Comparison of ENCODE assay signal across 11 cellular contexts in the genomic region with DNA sequence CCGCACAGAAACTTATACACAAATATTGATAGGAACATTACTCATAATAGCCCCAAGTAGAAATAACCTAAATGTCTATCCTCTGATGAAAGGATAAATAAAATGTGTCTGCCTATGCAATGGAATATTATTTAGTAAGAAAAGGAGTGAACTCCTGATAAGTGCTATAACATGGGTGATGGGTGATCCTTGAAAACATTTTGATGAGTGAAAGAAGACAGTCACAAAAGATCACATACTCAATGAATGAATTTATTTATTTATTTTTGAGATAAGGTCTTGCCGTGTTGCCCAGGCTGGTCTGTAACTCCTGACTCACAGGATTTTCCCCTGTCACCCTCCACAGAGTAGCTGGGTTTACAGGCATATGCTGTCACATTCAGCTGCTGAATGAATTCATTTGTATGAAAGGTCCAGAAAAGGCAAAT. TPM values are rescaled to one million over a fixed set of nuclear protein-coding genes. Genes with fewer than 3 reads are reported as not detected.
DNase-seq lines count a peak whose midpoint lies in the region; ATAC-seq and TF ChIP-seq lines count a peak whose summit lies in the region.
"Had no signal": no experiment of that assay in that cellular context is flagged by ENCODE, and none has a peak within 500 bp of the region (broad histone marks: within the 10 kb centered on the region; RNA-seq: fewer than 3 reads in every experiment).

No MANE protein-coding gene starts in this region.

- intact Hi-C loops in activated CD4-positive, alpha-beta T cell treated with anti-CD3 and anti-CD28 coated beads, Interleukin-2, amount 10 ng/mL, durations not matched to agents 24 days and 14 days (cut with micrococcal nuclease), result loop anchor here (1.0 kb wide), 1 partner anchor 15 kb away; no protein-coding TSS in a partner anchor

- peaks cover 33% of the 10 kb centered on the region for H4K20me1 ChIP-seq in smooth muscle cell (ENCODE audit: low read depth)

- H3K4me3 Mint-ChIP-seq in activated CD4-positive, alpha-beta T cell treated with anti-CD3 and anti-CD28 coated beads, Interleukin-2, amount 10 ng/mL, durations not matched to agents 24 days and 14 days, result no peak overlapping the region
- H3K4me3 Mint-ChIP-seq: naive thymus-derived CD4-positive, alpha-beta T cell had no signal

- no peak for ATAC-seq in HG02884 (IDR thresholded peaks at IDR 0.05; ENCODE audit: unreplicated experiment)
- ATAC-seq: naive thymus-derived CD4-positive, alpha-beta T cell had no signal

- no peaks in the 10 kb centered on the region for H3K36me3 ChIP-seq in smooth muscle cell (ENCODE audit: low read depth)

- H3K27me3 ChIP-seq in smooth muscle cell (ENCODE audit: low read depth), result no peaks in the 10 kb centered on the region

- H3K36me3 Mint-ChIP-seq in activated CD4-positive, alpha-beta T cell treated with anti-CD3 and anti-CD28 coated beads, Interleukin-2, amount 10 ng/mL, durations not matched to agents 24 days and 14 days (ENCODE audit: low read depth), result peaks cover 21% of the 10 kb centered on the region

- H3F3A ChIP-seq in smooth muscle cell (ENCODE audit: low read depth), result peaks cover 33% of the 10 kb centered on the region

- H3K27ac ChIP-seq in smooth muscle cell (ENCODE audit: low read depth), result peak overlapping the region; percentile 99

- H3K4me1 Mint-ChIP-seq in activated CD4-positive, alpha-beta T cell treated with anti-CD3 and anti-CD28 coated beads, Interleukin-2, amount 10 ng/mL, durations not matched to agents 24 days and 14 days, result peaks cover 18% of the 10 kb centered on the region

- no peaks in the 10 kb centered on the region for H3K9me3 Mint-ChIP-seq in activated CD4-positive, alpha-beta T cell treated with anti-CD3 and anti-CD28 coated beads, Interleukin-2, amount 10 ng/mL, durations not matched to agents 24 days and 14 days
- H3K9me3 Mint-ChIP-seq: naive thymus-derived CD4-positive, alpha-beta T cell had no signal

- peak overlapping the region; percentile 93 for H3K9ac ChIP-seq in smooth muscle cell (ENCODE audit: low read depth)

- H3K4me2 ChIP-seq in smooth muscle cell, result peak overlapping the region; percentile 72

- no peaks in the 10 kb centered on the region for H3K27me3 Mint-ChIP-seq in activated CD4-positive, alpha-beta T cell treated with anti-CD3 and anti-CD28 coated beads, Interleukin-2, amount 10 ng/mL, durations not matched to agents 24 days and 14 days
- H3K27me3 Mint-ChIP-seq: naive thymus-derived CD4-positive, alpha-beta T cell had no signal

- H3K4me1 ChIP-seq in smooth muscle cell (ENCODE audit: low read depth), result peaks cover 44% of the 10 kb centered on the region

- peaks cover 66% of the 10 kb centered on the region for H3K79me2 ChIP-seq in smooth muscle cell (ENCODE audit: low read depth)

- H2AFZ ChIP-seq in smooth muscle cell (ENCODE audit: low read depth), result no peak overlapping the region

- no peak overlapping the region for H3K4me3 ChIP-seq in epithelial cell of esophagus (ENCODE audit: low read length)
- H3K4me3 ChIP-seq in smooth muscle cell, result no peak overlapping the region

- no peaks in the 10 kb centered on the region for H3K9me3 ChIP-seq in smooth muscle cell (replicated peaks; ENCODE audit: low read depth)

- DNase-seq in activated CD4-positive, alpha-beta T cell treated with anti-CD3 and anti-CD28 coated beads, Interleukin-2, amount 10 ng/mL, durations not matched to agents 24 days and 14 days, result no peak
- DNase-seq in activated CD4-positive, alpha-beta T cell treated with anti-CD3 and anti-CD28 coated beads, Interleukin-2, amount 50 U/mL, for 4 hours, result no peak
- DNase-seq in RPMI7951 (ENCODE audit: low read depth) (peak; percentile 50), epithelial cell of esophagus (ENCODE audit: low read depth) (peak; percentile 83), smooth muscle cell (lab: John Stamatoyannopoulos, UW; ENCODE audit: unreplicated experiment) (no peak), Ammon's horn (ENCODE audit: low spot score) (no peak), NCI-H524 treated with DMSO at 0.1 percent for 48 hours (lab: John Stamatoyannopoulos, UW) (no peak)
- DNase-seq: GDM1; naive thymus-derived CD4-positive, alpha-beta T cell; NCI-H345 had no signal

- peak overlapping the region; percentile 73 for H3K27ac Mint-ChIP-seq in activated CD4-positive, alpha-beta T cell treated with anti-CD3 and anti-CD28 coated beads, Interleukin-2, amount 10 ng/mL, durations not matched to agents 24 days and 14 days

- 24% methylated on average over 2 of the region's 2 CpGs for WGBS in smooth muscle cell (ENCODE audit: low lambda C conversion rate)

- TF ChIP-seq CTCF in epithelial cell of esophagus (IDR thresholded peaks at IDR 0.05; ENCODE audit: insufficient read depth, low read depth, low read length, missing control alignments), result no peak
- TF ChIP-seq CTCF in smooth muscle cell (IDR thresholded peaks at IDR 0.05; ENCODE audit: borderline replicate concordance, insufficient read depth, poor library complexity, severe bottlenecking), result no peak

RNA-seq across cellular contexts. Expression of a gene that starts 17.3 kb away (rescaled TPM):
- 56.4 and 65.4 TPM in 2 replicates for total RNA-seq in activated CD4-positive, alpha-beta T cell treated with anti-CD3 and anti-CD28 coated beads, Interleukin-2, amount 10 ng/mL, durations not matched to agents 24 days and 14 days
- 22.4 and 27.2 TPM in 2 replicates for total RNA-seq in RPMI7951 (2014; rRNA removed; shearing (Covaris generic))
- 35.3 and 49.5 TPM in 2 replicates for total RNA-seq in smooth muscle cell
- polyA plus RNA-seq in smooth muscle cell, result 34.4 and 34.9 TPM in 2 replicates

RNA-seq across cellular contexts. Expression of a gene that starts 17.8 kb away (rescaled TPM):
- 20.7 and 20.9 TPM in 2 replicates for total RNA-seq in activated CD4-positive, alpha-beta T cell treated with anti-CD3 and anti-CD28 coated beads, Interleukin-2, amount 10 ng/mL, durations not matched to agents 24 days and 14 days
- 6.3 and 6.8 TPM in 2 replicates for total RNA-seq in RPMI7951 (2014; rRNA removed; shearing (Covaris generic))
- total RNA-seq in smooth muscle cell, result 1.1 and 7.1 TPM in 2 replicates
- 1.4 and 1.9 TPM in 2 replicates for polyA plus RNA-seq in smooth muscle cell

RNA-seq across cellular contexts. Expression of a gene that starts 52.6 kb away (rescaled TPM):
- total RNA-seq in activated CD4-positive, alpha-beta T cell treated with anti-CD3 and anti-CD28 coated beads, Interleukin-2, amount 10 ng/mL, durations not matched to agents 24 days and 14 days, result 15.0 and 19.9 TPM in 2 replicates
- 0.59 and 1.9 TPM in 2 replicates for total RNA-seq in RPMI7951 (2014; rRNA removed; shearing (Covaris generic))
- total RNA-seq in smooth muscle cell, result 4.5 and 10.5 TPM in 2 replicates
- 0.55 and 4.6 TPM in 2 replicates for polyA plus RNA-seq in smooth muscle cell

Comparison
In these comparisons a context has a peak if more than half of its experiments do, and no peak if none do; other contexts are left out.
1. DNase-seq: peak in RPMI7951 (single experiment) and epithelial cell of esophagus (single experiment); none in activated CD4-positive, alpha-beta T cell treated with anti-CD3 and anti-CD28 coated beads, Interleukin-2, amount 10 ng/mL, durations not matched to agents 24 days and 14 days (single experiment), activated CD4-positive, alpha-beta T cell treated with anti-CD3 and anti-CD28 coated beads, Interleukin-2, amount 50 U/mL, for 4 hours (0 of 2), smooth muscle cell (single experiment), Ammon's horn (single experiment) and NCI-H524 treated with DMSO at 0.1 percent for 48 hours (single experiment).